In the genomic region with DNA sequence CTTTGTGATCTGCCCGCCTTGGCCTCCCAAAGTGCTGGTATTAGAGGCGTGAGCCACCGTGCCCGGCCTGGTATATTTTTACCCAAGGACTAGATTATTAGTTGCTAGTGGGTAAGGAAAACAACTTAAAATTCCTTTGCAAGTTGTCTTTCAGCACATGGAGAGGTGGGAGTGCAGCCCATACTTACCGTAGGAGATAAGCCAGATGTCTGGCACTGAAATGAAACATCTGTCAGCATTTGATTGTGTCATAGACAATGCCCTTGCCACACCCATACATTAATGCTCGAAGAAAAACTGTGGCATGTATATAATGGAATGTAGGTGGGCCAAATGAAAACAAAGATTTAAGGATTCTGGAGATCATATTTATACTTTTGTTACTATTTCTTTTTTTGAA, we compare ENCODE assay signal across 25 cellular contexts. TPM values are rescaled to one million over a fixed set of nuclear protein-coding genes. Genes with fewer than 3 reads are reported as not detected.
DNase-seq lines count a peak whose midpoint lies in the region; ATAC-seq and TF ChIP-seq lines count a peak whose summit lies in the region.
"Had no signal": no experiment of that assay in that cellular context is flagged by ENCODE, and none has a peak within 500 bp of the region (broad histone marks: within the 10 kb centered on the region; RNA-seq: fewer than 3 reads in every experiment).

No MANE protein-coding gene starts in this region.

- H4K20me1 ChIP-seq in PC-3 (ENCODE audit: low read length) (no peaks in the 10 kb centered on the region), neural progenitor cell (ENCODE audit: low read depth) (no peaks in the 10 kb centered on the region)

- no peaks in the 10 kb centered on the region for H3K36me3 Mint-ChIP-seq in mesothelial cell of epicardium
- H3K36me3 Mint-ChIP-seq in neural progenitor cell: no peaks in the 10 kb centered on the region

- H3K4me1 ChIP-seq in PC-3 (ENCODE audit: insufficient read depth, low read length) (no peaks in the 10 kb centered on the region), neural progenitor cell (no peaks in the 10 kb centered on the region)
- H3K4me1 ChIP-seq: HAP-1, SJCRH30 had no signal

- no peak overlapping the region for H3K4me2 ChIP-seq in PC-3 (ENCODE audit: low read length)
- H3K4me2 ChIP-seq in neural progenitor cell: no peak overlapping the region

- intact Hi-C loops in PC-3 (cut with micrococcal nuclease): no loop called here

- ATAC-seq in PC-3: no peak
- ATAC-seq: effector memory CD8-positive, alpha-beta T cell; stimulated activated naive CD8-positive, alpha-beta T cell treated with anti-CD3 and anti-CD28 coated beads, Interleukin-15, amount 100 ng/mL, for 72 hours had no signal

- no peak for TF ChIP-seq POLR2A in erythroblast (IDR thresholded peaks at IDR 0.05; ENCODE audit: low read length)

- H3K9me3 Mint-ChIP-seq in mesothelial cell of epicardium: no peaks in the 10 kb centered on the region
- no peaks in the 10 kb centered on the region for H3K9me3 Mint-ChIP-seq in neural progenitor cell
- H3K9me3 Mint-ChIP-seq: effector memory CD8-positive, alpha-beta T cell; stimulated activated naive CD8-positive, alpha-beta T cell treated with anti-CD3 and anti-CD28 coated beads, Interleukin-15, amount 100 ng/mL, for 72 hours had no signal

- H3K27ac Mint-ChIP-seq in mesothelial cell of epicardium (peak overlapping the region; percentile 80), neural progenitor cell (no peak overlapping the region)
- H3K27ac Mint-ChIP-seq: B cell; effector memory CD8-positive, alpha-beta T cell; stimulated activated naive CD8-positive, alpha-beta T cell treated with anti-CD3 and anti-CD28 coated beads, Interleukin-15, amount 100 ng/mL, for 72 hours had no signal

- H3K27me3 ChIP-seq in PC-3 (ENCODE audit: low read length): no peaks in the 10 kb centered on the region
- no peaks in the 10 kb centered on the region for H3K27me3 ChIP-seq in neural progenitor cell
- H3K27me3 ChIP-seq: SJCRH30 had no signal

- CTCF ChIA-PET in PC-3 (lab: Charles Lee): no interaction called here

- H3K9me3 ChIP-seq in PC-3 (ENCODE audit: low read length) (no peaks in the 10 kb centered on the region), neural progenitor cell (ENCODE audit: low read depth) (no peaks in the 10 kb centered on the region)
- H3K9me3 ChIP-seq: HAP-1, SJCRH30 had no signal

- H3K27ac ChIP-seq in PC-3 (ENCODE audit: low read length) (no peak overlapping the region), neural progenitor cell (no peak overlapping the region)
- H3K27ac ChIP-seq: 22Rv1, SJCRH30 had no signal

- peak; percentile 31 for DNase-seq in NCI-H748 (lab: John Stamatoyannopoulos, UW; ENCODE audit: unreplicated experiment)
- no peak for DNase-seq in NCI-H748 treated with DMSO at 0.1 percent for 48 hours (lab: John Stamatoyannopoulos, UW)
- DNase-seq in PC-3: peak; percentile 36
- peak; percentile 35 to 78 for DNase-seq in erythroblast (lab: John Stamatoyannopoulos, UW)
- no peak for DNase-seq in mesothelial cell of epicardium (ENCODE audit: low spot score in 2 of 2, unreplicated experiment in 2 of 2)
- DNase-seq in NCI-H2227 (lab: John Stamatoyannopoulos, UW; ENCODE audit: unreplicated experiment): no peak
- DNase-seq in NCI-H510A treated with DMSO at 0.1 percent for 48 hours (lab: John Stamatoyannopoulos, UW): no peak
- no peak for DNase-seq in neural progenitor cell (ENCODE audit: low spot score)
- DNase-seq: activated CD4-positive, alpha-beta T cell treated with anti-CD3 and anti-CD28 coated beads, Interleukin-2, amount 50 U/mL, for 48 hours; activated gamma-delta T cell treated with Interleukin-2 at 50 U/mL for 16 hours; amniotic stem cell; cerebellar nuclear complex; COR-L47; effector memory CD8-positive, alpha-beta T cell; hypothalamus; NCI-H187 treated with DMSO at 0.1 percent for 48 hours; NCI-H446; SJCRH30; small intestine; stimulated activated CD4-positive, alpha-beta T cell treated with anti-CD3 and anti-CD28 coated beads, Interleukin-2, amount 100 ng/mL, for 48 hours; stimulated activated naive CD8-positive, alpha-beta T cell treated with anti-CD3 and anti-CD28 coated beads, Interleukin-15, amount 100 ng/mL, for 72 hours; trophoblast cell had no signal

- H3K9me2 ChIP-seq in PC-3 (replicated peaks; ENCODE audit: low read length): no peaks in the 10 kb centered on the region

- H2AFZ ChIP-seq in PC-3 (ENCODE audit: low read length): no peak overlapping the region
- H2AFZ ChIP-seq in neural progenitor cell (replicated peaks): no peak overlapping the region

- H3K36me3 ChIP-seq in PC-3 (ENCODE audit: low read depth, low read length) (no peaks in the 10 kb centered on the region), neural progenitor cell (no peaks in the 10 kb centered on the region)
- H3K36me3 ChIP-seq: HAP-1, SJCRH30 had no signal

- H3K9ac ChIP-seq in PC-3 (ENCODE audit: low read length): no peak overlapping the region
- no peak overlapping the region for H3K9ac ChIP-seq in neural progenitor cell

- H3K4me3 Mint-ChIP-seq in mesothelial cell of epicardium (no peak overlapping the region), neural progenitor cell (no peak overlapping the region)
- H3K4me3 Mint-ChIP-seq: B cell; effector memory CD8-positive, alpha-beta T cell; stimulated activated naive CD8-positive, alpha-beta T cell treated with anti-CD3 and anti-CD28 coated beads, Interleukin-15, amount 100 ng/mL, for 72 hours had no signal

- H3K4me1 Mint-ChIP-seq in mesothelial cell of epicardium (peaks cover 20% of the 10 kb centered on the region), neural progenitor cell (no peaks in the 10 kb centered on the region)
- H3K4me1 Mint-ChIP-seq: B cell; stimulated activated naive CD8-positive, alpha-beta T cell treated with anti-CD3 and anti-CD28 coated beads, Interleukin-15, amount 100 ng/mL, for 72 hours had no signal

- TF ChIP-seq CTCF in PC-3 (conservative IDR thresholded peaks at IDR 0.05; ENCODE audit: low read depth, low read length): no peak
- no peak for TF ChIP-seq CTCF in mesothelial cell of epicardium (IDR thresholded peaks at IDR 0.05; ENCODE audit: unreplicated experiment)
- TF ChIP-seq CTCF in neural progenitor cell (IDR thresholded peaks at IDR 0.05): no peak

- POLR2A ChIA-PET in PC-3 (lab: Charles Lee; ENCODE audit: unreplicated experiment): no interaction called here

- H3K27me3 Mint-ChIP-seq in mesothelial cell of epicardium (ENCODE audit: low read depth) (no peaks in the 10 kb centered on the region), neural progenitor cell (ENCODE audit: insufficient read depth, low read depth) (peaks cover 5% of the 10 kb centered on the region)
- H3K27me3 Mint-ChIP-seq: stimulated activated naive CD8-positive, alpha-beta T cell treated with anti-CD3 and anti-CD28 coated beads, Interleukin-15, amount 100 ng/mL, for 72 hours had no signal

- H3K4me3 ChIP-seq in PC-3 (ENCODE audit: low read length) (no peak overlapping the region), neural progenitor cell (no peak overlapping the region)
- H3K4me3 ChIP-seq: HAP-1, SJCRH30 had no signal

- H3F3A ChIP-seq in PC-3 (ENCODE audit: low read length, unreplicated experiment): no peaks in the 10 kb centered on the region
- no peaks in the 10 kb centered on the region for H3F3A ChIP-seq in neural progenitor cell (ENCODE audit: low read depth)

- BruUV-seq in PC-3 (replicated peaks; lab: Mats Ljungman, UMichigan): no TSS peak

- H3K79me2 ChIP-seq in PC-3 (ENCODE audit: low read length) (no peaks in the 10 kb centered on the region), neural progenitor cell (ENCODE audit: low read depth) (no peaks in the 10 kb centered on the region)

RNA-seq across cellular contexts. Expression of a gene that starts 36.6 kb away (rescaled TPM):
- total RNA-seq in PC-3 (2014; rRNA removed) (10.9 and 11.6 TPM in 2 replicates), mesothelial cell of epicardium (39.1 to 39.7 TPM (median 39.4 TPM) in 3 replicates), neural progenitor cell (ENCODE audit: low replicate concordance) (0.19 TPM in 2 replicates)

Comparison
In these comparisons a context has a peak if more than half of its experiments do, and no peak if none do; other contexts are left out.
1. DNase-seq: peak in NCI-H748 (single experiment), PC-3 (single experiment) and erythroblast (2 of 2); none in NCI-H748 treated with DMSO at 0.1 percent for 48 hours (single experiment), mesothelial cell of epicardium (0 of 2), NCI-H2227 (single experiment), NCI-H510A treated with DMSO at 0.1 percent for 48 hours (single experiment) and neural progenitor cell (single experiment).
2. RNA of a gene that starts 36.6 kb away (total RNA-seq): 39.1 to 39.7 TPM in mesothelial cell of epicardium and 10.9 to 11.6 TPM in PC-3; 0.19 TPM in neural progenitor cell; every median in the first group is over 10 times any median in the second.